In genomic region chr17:79699386-79700036, GRCh38 we compare ENCODE assay signal across 1 cellular context.
TF ChIP-seq lines count a peak whose summit lies in the region.

No MANE protein-coding gene starts in this region.

TF ChIP-seq in GM12891, 5 proteins besides CTCF, POLR2A, EP300 and RAD21 (continued from another document):
- TF ChIP-seq PAX5 (IDR thresholded peaks at IDR 0.05; ENCODE audit: insufficient read depth, low read length, severe bottlenecking) = no peak
- no peak for TF ChIP-seq SPI1 (IDR thresholded peaks at IDR 0.05; ENCODE audit: low read depth, low read length)
- TF ChIP-seq POU2F2 (IDR thresholded peaks at IDR 0.05; ENCODE audit: low read depth, low read length) = no peak
- TF ChIP-seq TAF1 (IDR thresholded peaks at IDR 0.05; ENCODE audit: low read depth, low read length) = no peak
